In the genomic region with DNA sequence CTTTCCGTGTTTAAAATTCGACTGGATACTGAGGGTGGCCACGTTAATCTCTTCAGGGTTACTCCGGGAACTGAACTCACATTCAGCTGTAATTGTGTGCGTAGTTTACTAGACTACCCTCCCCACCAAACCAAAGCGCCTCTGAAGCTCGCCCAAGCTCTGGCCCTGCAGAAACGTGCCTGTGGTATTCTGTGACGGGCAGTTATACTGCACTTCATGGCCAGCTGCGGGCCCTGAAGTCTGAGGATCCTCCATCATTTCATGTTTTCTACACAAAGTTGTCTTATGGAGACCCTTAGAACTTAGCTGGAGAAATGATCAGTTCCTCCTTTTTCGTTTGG, we compare ENCODE assay signal across 8 cellular contexts. TPM values are rescaled to one million over a fixed set of nuclear protein-coding genes. Genes with fewer than 3 reads are reported as not detected.
DNase-seq lines count a peak whose midpoint lies in the region; FAIRE-seq and TF ChIP-seq lines count a peak whose summit lies in the region.

No MANE protein-coding gene starts in this region.

- TF ChIP-seq CTCF in bronchial epithelial cell (IDR thresholded peaks at IDR 0.05; ENCODE audit: insufficient read depth, low read length, severe bottlenecking): no peak

- DNase-seq in NCI-H748 (lab: John Stamatoyannopoulos, UW; ENCODE audit: unreplicated experiment) (peak; percentile 29), NCI-H748 treated with DMSO at 0.1 percent for 48 hours (lab: John Stamatoyannopoulos, UW) (no peak), bronchial epithelial cell (ENCODE audit: low read depth) (peak; percentile 15), frontal cortex (ENCODE audit: low spot score in 2 of 2) (no peak), HuH-7.5 (ENCODE audit: low spot score) (no peak)
- DNase-seq in stimulated activated CD8-positive, alpha-beta memory T cell treated with anti-CD3 and anti-CD28 coated beads, Interleukin-4, amount 100 ng/mL, for 48 hours: no peak

- H3K4me3 ChIP-seq in bronchial epithelial cell (ENCODE audit: low read depth, low read length): peak overlapping the region; percentile 99
- H3K4me3 ChIP-seq in mucosa of stomach (ENCODE audit: low read length): peak overlapping the region; percentile 97

- H3K9me3 ChIP-seq in KOPT-K1 (ENCODE audit: insufficient read depth, low read length, poor library complexity, severe bottlenecking) (peaks cover 69% of the 10 kb centered on the region), mucosa of stomach (ENCODE audit: control insufficient read depth, low read length) (peaks cover 3% of the 10 kb centered on the region)

- FAIRE-seq in bronchial epithelial cell (lab: Jason Lieb, UNC) (no peak), frontal cortex (lab: Jason Lieb, UNC) (no peak)

- H3K27me3 ChIP-seq in bronchial epithelial cell (ENCODE audit: control insufficient read depth, insufficient read depth, low read length) (no peaks in the 10 kb centered on the region), mucosa of stomach (ENCODE audit: control insufficient read depth, insufficient read depth, low read length) (no peaks in the 10 kb centered on the region)

- peak overlapping the region; percentile 69 for H3K27ac ChIP-seq in KOPT-K1 (ENCODE audit: low read depth, low read length, poor library complexity, severe bottlenecking)

- H3K36me3 ChIP-seq in KOPT-K1 (ENCODE audit: insufficient read depth, low read length) (peaks cover 44% of the 10 kb centered on the region), bronchial epithelial cell (ENCODE audit: control insufficient read depth, insufficient read depth, low read length) (no peaks in the 10 kb centered on the region), mucosa of stomach (ENCODE audit: control insufficient read depth, insufficient read depth, low read length) (no peaks in the 10 kb centered on the region)

- peaks cover 7% of the 10 kb centered on the region for H3K4me1 ChIP-seq in mucosa of stomach (ENCODE audit: control insufficient read depth, insufficient read depth, low read length)

- peak overlapping the region; percentile 87 for H3K9ac ChIP-seq in mucosa of stomach (ENCODE audit: low read length)

RNA-seq across cellular contexts. Expression of gene ZNF26, which starts 0.7 kb away (rescaled TPM):
- total RNA-seq in bronchial epithelial cell (13.4 and 14.1 TPM in 2 replicates), frontal cortex (14.3 TPM)

RNA-seq across cellular contexts. Expression of gene ZNF605, which starts 30.7 kb away (rescaled TPM):
- total RNA-seq in bronchial epithelial cell (6.3 and 9.6 TPM in 2 replicates), frontal cortex (18.8 TPM)

RNA-seq across cellular contexts. Expression of gene ZNF84, which starts 50.5 kb away (rescaled TPM):
- total RNA-seq in bronchial epithelial cell: 22.4 TPM in 2 replicates
- 120 TPM for total RNA-seq in frontal cortex

Comparison
In these comparisons a context has a peak if more than half of its experiments do, and no peak if none do; other contexts are left out.
1. DNase-seq: peak in NCI-H748 (single experiment) and bronchial epithelial cell (single experiment); none in NCI-H748 treated with DMSO at 0.1 percent for 48 hours (single experiment), stimulated activated CD8-positive, alpha-beta memory T cell treated with anti-CD3 and anti-CD28 coated beads, Interleukin-4, amount 100 ng/mL, for 48 hours (single experiment), frontal cortex (0 of 2) and HuH-7.5 (single experiment).